Comparison of ENCODE assay signal across 8 cellular contexts in genomic region chr20:33733654-33734576, GRCh38. TPM values are rescaled to one million over a fixed set of nuclear protein-coding genes. Genes with fewer than 3 reads are reported as not detected.
DNase-seq lines count a peak whose midpoint lies in the region; ATAC-seq and FAIRE-seq lines count a peak whose summit lies in the region.

No MANE protein-coding gene starts in this region.

- H3K27me3 ChIP-seq in trophoblast cell (ENCODE audit: insufficient read depth, low read length) = no peaks in the 10 kb centered on the region

- H3K79me2 ChIP-seq in trophoblast cell (ENCODE audit: control insufficient read depth, insufficient read depth, low read length, poor library complexity) = peaks cover 4% of the 10 kb centered on the region

- peak overlapping the region; percentile 95 for H3K27ac ChIP-seq in trophoblast cell (ENCODE audit: low read depth, low read length)

- no peak overlapping the region for H3K4me2 ChIP-seq in trophoblast cell (ENCODE audit: low read length)

- no peak overlapping the region for H3K9ac ChIP-seq in trophoblast cell (ENCODE audit: low read length)

- no peak for ATAC-seq in T-helper 17 cell
- no peak for ATAC-seq in GM18867 (IDR thresholded peaks at IDR 0.05; ENCODE audit: unreplicated experiment)
- no peak for ATAC-seq in GM18858 (IDR thresholded peaks at IDR 0.05; ENCODE audit: unreplicated experiment)

- H3K18ac ChIP-seq in trophoblast cell (ENCODE audit: low read length) = peak overlapping the region; percentile 79

- peak overlapping the region; percentile 45 for H4K8ac ChIP-seq in trophoblast cell (ENCODE audit: low read depth, low read length)

- H3K4me3 Mint-ChIP-seq in T-helper 17 cell = peak overlapping the region; percentile 43

- peak overlapping the region; percentile 83 for H4K91ac ChIP-seq in trophoblast cell (ENCODE audit: low read depth, low read length)

- H3K14ac ChIP-seq in trophoblast cell (ENCODE audit: low read length) = peak overlapping the region; percentile 71

- no peaks in the 10 kb centered on the region for H3K9me3 ChIP-seq in T-helper 17 cell (ENCODE audit: control insufficient read depth, low read length, poor library complexity, severe bottlenecking)
- peaks cover 15% of the 10 kb centered on the region for H3K9me3 ChIP-seq in trophoblast cell (ENCODE audit: insufficient read depth, low read depth, low read length)

- H3K23ac ChIP-seq in trophoblast cell (ENCODE audit: low read length) = no peak overlapping the region

- DNase-seq in AG08396 (ENCODE audit: low spot score) = peak; percentile 75
- DNase-seq in HCEC 1CT = peak; percentile 89
- DNase-seq in T-helper 17 cell = no peak
- peak; percentile 81 for DNase-seq in fibroblast of gingiva (ENCODE audit: low read depth)
- DNase-seq in trophoblast cell = peak; percentile 82 to 91
- no peak for DNase-seq in urothelium cell line (ENCODE audit: low spot score)

- peaks cover 4% of the 10 kb centered on the region for H3K36me3 Mint-ChIP-seq in T-helper 17 cell (ENCODE audit: low read depth)

- peaks cover 0 to 3% of the 10 kb centered on the region in 2 experiments for H3K36me3 ChIP-seq in trophoblast cell (ENCODE audit: control insufficient read depth in 1 of 2, insufficient read depth in 2 of 2, low read length in 2 of 2)

- peaks cover 16% of the 10 kb centered on the region for H3K79me1 ChIP-seq in trophoblast cell (ENCODE audit: low read length)

- peak overlapping the region; percentile 82 for H2BK12ac ChIP-seq in trophoblast cell (ENCODE audit: low read length)

- peak overlapping the region; percentile 68 for H2BK5ac ChIP-seq in trophoblast cell (ENCODE audit: low read depth, low read length, poor library complexity)

- no peaks in the 10 kb centered on the region for H3K27me3 Mint-ChIP-seq in T-helper 17 cell

- peaks cover 11 to 20% of the 10 kb centered on the region in 2 experiments for H3K4me1 ChIP-seq in trophoblast cell (ENCODE audit: control insufficient read depth in 1 of 2, insufficient read depth in 2 of 2, low read length in 2 of 2)

- no peak overlapping the region for H3K4ac ChIP-seq in trophoblast cell (ENCODE audit: low read depth, low read length)

- peak overlapping the region; percentile 37 for H3K27ac Mint-ChIP-seq in T-helper 17 cell

- no peak overlapping the region for H3K4me3 ChIP-seq in trophoblast cell (ENCODE audit: low read depth, low read length)

- no peak overlapping the region for H4K12ac ChIP-seq in trophoblast cell (ENCODE audit: low read depth, low read length)

- WGBS in trophoblast cell (ENCODE audit: extremely low coverage, insufficient coverage, insufficient read length) = no CpG with 5 or more reads among the region's 6 CpGs

- H2AFZ ChIP-seq in trophoblast cell (ENCODE audit: insufficient read depth, low read length, poor library complexity) = no peak overlapping the region

- peak overlapping the region; percentile 40 for H2AK5ac ChIP-seq in trophoblast cell (ENCODE audit: low read length)

- H2BK120ac ChIP-seq in trophoblast cell (ENCODE audit: insufficient read depth, low read length, poor library complexity) = peak overlapping the region; percentile 68

- H3K4me1 Mint-ChIP-seq in T-helper 17 cell = peaks cover 22% of the 10 kb centered on the region

- FAIRE-seq in urothelium cell line (lab: Jason Lieb, UNC) = no peak

RNA-seq across cellular contexts. Expression of gene ZNF341, which starts 2.1 kb away (rescaled TPM):
- total RNA-seq in T-helper 17 cell = 1 to 10 TPM; 4.0 to 4.2 TPM
- 3.8 and 4.0 TPM in 2 replicates for polyA plus RNA-seq in trophoblast cell (2013)

RNA-seq across cellular contexts. Expression of gene PXMP4, which starts 13.8 kb away (rescaled TPM):
- 1 to 10 TPM; 3.7 to 4.0 TPM for total RNA-seq in T-helper 17 cell
- polyA plus RNA-seq in trophoblast cell (2013) = 1.9 and 2.4 TPM in 2 replicates

RNA-seq across cellular contexts. Expression of gene E2F1, which starts 47.7 kb away (rescaled TPM):
- total RNA-seq in T-helper 17 cell = 10 to 100 TPM in 1 of 2 donors, 1 to 10 TPM in 1; 2.6 to 11.5 TPM
- polyA plus RNA-seq in trophoblast cell (2013) = 7.1 TPM in 2 replicates

RNA-seq across cellular contexts. Expression of gene NECAB3, which starts 59.7 kb away (rescaled TPM):
- 10 to 100 TPM; 10.2 to 12.2 TPM for total RNA-seq in T-helper 17 cell
- 15.3 and 17.0 TPM in 2 replicates for polyA plus RNA-seq in trophoblast cell (2013)

Comparison
In these comparisons a context has a peak if more than half of its experiments do, and no peak if none do; other contexts are left out.
1. DNase-seq: peak in AG08396 (single experiment), HCEC 1CT (single experiment), fibroblast of gingiva (single experiment) and trophoblast cell (2 of 2); none in T-helper 17 cell (0 of 3) and urothelium cell line (single experiment).